Comparison of ENCODE assay signal across 9 cellular contexts in genomic region chr7:43721193-43721806, GRCh38. TPM values are rescaled to one million over a fixed set of nuclear protein-coding genes. Genes with fewer than 3 reads are reported as not detected.
DNase-seq lines count a peak whose midpoint lies in the region; ATAC-seq and TF ChIP-seq lines count a peak whose summit lies in the region.
"Had no signal": no experiment of that assay in that cellular context is flagged by ENCODE, and none has a peak within 500 bp of the region (broad histone marks: within the 10 kb centered on the region; RNA-seq: fewer than 3 reads in every experiment).

No MANE protein-coding gene starts in this region.

- intact Hi-C loops in transverse colon (cut with DNase I; ENCODE audit: low total_unique reads) = loop anchor here (5.0 to 10.0 kb wide), 2 partner anchors 114 to 139 kb away; partner anchors contain the start of gene STK17A

- CTCF ChIA-PET in WTC11 (lab: Charles Lee) = interaction anchor here (0.6 to 4.8 kb wide), 9 partner anchors 9 to 780 kb away, joined by 3 to 63 read pairs (median 3); partner anchors contain the start of gene STK17A

- H3K4me3 Mint-ChIP-seq in WTC11 (no peak overlapping the region), immature natural killer cell (no peak overlapping the region)

- H3K9me3 Mint-ChIP-seq in WTC11 = peaks cover 25% of the 10 kb centered on the region
- H3K9me3 Mint-ChIP-seq in immature natural killer cell = no peaks in the 10 kb centered on the region

- no peak overlapping the region for H3K4me3 ChIP-seq in NB4 (ENCODE audit: low read depth, low read length)
- no peak overlapping the region for H3K4me3 ChIP-seq in transverse colon
- H3K4me3 ChIP-seq: BLaER1 had no signal

- no peaks in the 10 kb centered on the region for H3K27me3 ChIP-seq in transverse colon
- H3K27me3 ChIP-seq: BLaER1 had no signal

- H3K4me1 Mint-ChIP-seq in WTC11 (peaks cover 7% of the 10 kb centered on the region), immature natural killer cell (peaks cover 20 to 40% of the 10 kb centered on the region in 2 donors)

- H3K27ac ChIP-seq in transverse colon = no peak overlapping the region
- H3K27ac ChIP-seq: BLaER1 had no signal

- H3K27ac Mint-ChIP-seq in WTC11 (peak overlapping the region; percentile 79; the same call in 1 of the 2 replicates), immature natural killer cell (peak overlapping the region in 1 of 6 donors; percentile 12)

- TF ChIP-seq POLR2A in NB4 (IDR thresholded peaks at IDR 0.05; ENCODE audit: extremely low read depth, insufficient read length) (no peak), transverse colon (IDR thresholded peaks at IDR 0.05) (no peak)

- DNase-seq in NCI-H1436 (lab: John Stamatoyannopoulos, UW) = peak; percentile 2
- DNase-seq in NCI-H1436 treated with DMSO at 0.1 percent for 48 hours (lab: John Stamatoyannopoulos, UW) = no peak
- peak; percentile 66 for DNase-seq in NB4 (ENCODE audit: low read depth)
- DNase-seq in WTC11 (ENCODE audit: low spot score) = no peak
- peak; percentile 50 to 62 (median 57) for DNase-seq in immature natural killer cell
- no peak for DNase-seq in transverse colon
- DNase-seq in activated CD8-positive, alpha-beta memory T cell treated with anti-CD3 and anti-CD28 coated beads, Interleukin-2, amount 50 U/mL, for 48 hours = no peak

- POLR2A ChIA-PET in WTC11 (lab: Charles Lee) = no interaction called here

- no peak for TF ChIP-seq EP300 in transverse colon (IDR thresholded peaks at IDR 0.05; ENCODE audit: low read depth)

- 38 to 45% methylated on average over 2 of the region's 2 CpGs for WGBS in transverse colon (ENCODE audit: low coverage in 1 of 2), 2 donors

- in situ Hi-C loops in transverse colon (cut with MboI; ENCODE audit: low pct_ligation_motif_present in 1 of 4, low pct_unique_long_range_greater_than_20kb in 1 of 4, low sequenced_read_pairs in 3 of 4) = loop anchor here in 3 of 4 donors (25.0 kb wide), 3 partner anchors 116 to 784 kb away; partner anchors contain the start of genes MRPL32 (in 2 of the 3) and PSMA2 (in 2 of the 3)

- ATAC-seq in WTC11 (no peak), GM18867 (IDR thresholded peaks at IDR 0.05; ENCODE audit: unreplicated experiment) (no peak)

- H3K27me3 Mint-ChIP-seq in WTC11 (ENCODE audit: low read depth) = no peaks in the 10 kb centered on the region
- H3K27me3 Mint-ChIP-seq in immature natural killer cell (ENCODE audit: low read depth in 3 of 3) = peaks cover 0 to 2% (median 0%) of the 10 kb centered on the region in 3 donors

- H3K4me1 ChIP-seq in transverse colon = peaks cover 0 to 16% (median 3%) of the 10 kb centered on the region in 4 donors
- H3K4me1 ChIP-seq: BLaER1 had no signal

- no peaks in the 10 kb centered on the region for H3K36me3 ChIP-seq in transverse colon

- peak; percentile 29 for TF ChIP-seq CTCF in NB4 (IDR thresholded peaks at IDR 0.05; ENCODE audit: low read depth, low read length)
- no peak; the same call in 1 of the 2 replicates for TF ChIP-seq CTCF in WTC11 (IDR thresholded peaks at IDR 0.05)
- peak; percentile 62 to 72 (median 66) for TF ChIP-seq CTCF in transverse colon (IDR thresholded peaks at IDR 0.05)

- H3K9me3 ChIP-seq in transverse colon = no peaks in the 10 kb centered on the region

- H3K36me3 Mint-ChIP-seq in WTC11 (peaks cover 37% of the 10 kb centered on the region), immature natural killer cell (no peaks in the 10 kb centered on the region)

TF ChIP-seq in WTC11, 78 proteins besides CTCF, POLR2A, EP300 and RAD21:
- TF ChIP-seq ZNF232 (CRISPR knock-in tag; IDR thresholded peaks at IDR 0.05) (no peak), RORB (CRISPR knock-in tag; IDR thresholded peaks at IDR 0.05) (no peak), STAT6 (CRISPR knock-in tag; conservative IDR thresholded peaks at IDR 0.05; ENCODE audit: low read depth) (no peak), NFATC4 (CRISPR knock-in tag; IDR thresholded peaks at IDR 0.05) (no peak), CDX4 (CRISPR knock-in tag; IDR thresholded peaks at IDR 0.05; ENCODE audit: borderline replicate concordance) (no peak), NFYB (CRISPR knock-in tag; conservative IDR thresholded peaks at IDR 0.05; ENCODE audit: low read depth) (no peak), CBFB (CRISPR knock-in tag; IDR thresholded peaks at IDR 0.05; ENCODE audit: low read depth) (no peak), GTF2I (CRISPR knock-in tag; conservative IDR thresholded peaks at IDR 0.05) (no peak), IRF1 (CRISPR knock-in tag; IDR thresholded peaks at IDR 0.05) (no peak), E2F1 (CRISPR knock-in tag; IDR thresholded peaks at IDR 0.05) (no peak), SOX15 (CRISPR knock-in tag; IDR thresholded peaks at IDR 0.05) (no peak), MXD4 (CRISPR knock-in tag; IDR thresholded peaks at IDR 0.05; ENCODE audit: borderline replicate concordance) (no peak), PRRX2 (CRISPR knock-in tag; IDR thresholded peaks at IDR 0.05) (no peak), ZNF263 (CRISPR knock-in tag; IDR thresholded peaks at IDR 0.05; ENCODE audit: low read depth) (no peak)
- TF ChIP-seq, protein P1, sequence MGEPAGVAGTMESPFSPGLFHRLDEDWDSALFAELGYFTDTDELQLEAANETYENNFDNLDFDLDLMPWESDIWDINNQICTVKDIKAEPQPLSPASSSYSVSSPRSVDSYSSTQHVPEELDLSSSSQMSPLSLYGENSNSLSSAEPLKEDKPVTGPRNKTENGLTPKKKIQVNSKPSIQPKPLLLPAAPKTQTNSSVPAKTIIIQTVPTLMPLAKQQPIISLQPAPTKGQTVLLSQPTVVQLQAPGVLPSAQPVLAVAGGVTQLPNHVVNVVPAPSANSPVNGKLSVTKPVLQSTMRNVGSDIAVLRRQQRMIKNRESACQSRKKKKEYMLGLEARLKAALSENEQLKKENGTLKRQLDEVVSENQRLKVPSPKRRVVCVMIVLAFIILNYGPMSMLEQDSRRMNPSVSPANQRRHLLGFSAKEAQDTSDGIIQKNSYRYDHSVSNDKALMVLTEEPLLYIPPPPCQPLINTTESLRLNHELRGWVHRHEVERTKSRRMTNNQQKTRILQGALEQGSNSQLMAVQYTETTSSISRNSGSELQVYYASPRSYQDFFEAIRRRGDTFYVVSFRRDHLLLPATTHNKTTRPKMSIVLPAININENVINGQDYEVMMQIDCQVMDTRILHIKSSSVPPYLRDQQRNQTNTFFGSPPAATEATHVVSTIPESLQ (CRISPR knock-in tag; IDR thresholded peaks at IDR 0.05) = no peak

RNA-seq across cellular contexts. Expression of gene COA1, which starts 8.0 kb away (rescaled TPM):
- total RNA-seq in WTC11 (2021) (132 to 148 TPM (median 146 TPM) in 3 replicates), transverse colon (10 to 100 TPM; 31.8 to 53.2 (median 39.8) TPM)
- 10 to 100 TPM; 48.2 to 99.7 (median 77.1) TPM for polyA plus RNA-seq in immature natural killer cell

RNA-seq across cellular contexts. Expression of gene BLVRA, which starts 37.2 kb away (rescaled TPM):
- total RNA-seq in WTC11 (2021) (31.9 to 35.5 TPM (median 33.7 TPM) in 3 replicates), transverse colon (100 to 1,000 TPM in 1 of 4 donors, 10 to 100 TPM in 2, 1 to 10 TPM in 1; 1.5 to 119 (median 15.9) TPM)
- 10 to 100 TPM; 51.0 to 72.3 (median 51.0) TPM for polyA plus RNA-seq in immature natural killer cell

Comparison
In these comparisons a context has a peak if more than half of its experiments do, and no peak if none do; other contexts are left out.
1. DNase-seq: peak in NCI-H1436 (single experiment), NB4 (single experiment) and immature natural killer cell (3 of 3); none in NCI-H1436 treated with DMSO at 0.1 percent for 48 hours (single experiment), WTC11 (single experiment), transverse colon (single experiment) and activated CD8-positive, alpha-beta memory T cell treated with anti-CD3 and anti-CD28 coated beads, Interleukin-2, amount 50 U/mL, for 48 hours (single experiment).